Comparison of ENCODE assay signal across 18 cellular contexts in genomic region chr7:101985646-101986199, GRCh38.
DNase-seq lines count a peak whose midpoint lies in the region; ATAC-seq, FAIRE-seq and TF ChIP-seq lines count a peak whose summit lies in the region.
"Had no signal": no experiment of that assay in that cellular context is flagged by ENCODE, and none has a peak within 500 bp of the region (broad histone marks: within the 10 kb centered on the region; RNA-seq: fewer than 3 reads in every experiment).

No MANE protein-coding gene starts in this region.

- H3K79me2 ChIP-seq in smooth muscle cell (ENCODE audit: low read depth) (peaks cover 62% of the 10 kb centered on the region), HepG2 (ENCODE audit: insufficient read depth, low read length) (no peaks in the 10 kb centered on the region)

- WGBS in smooth muscle cell (ENCODE audit: low lambda C conversion rate) = 45% methylated on average over 8 of the region's 8 CpGs
- WGBS in HepG2 (ENCODE audit: low lambda C conversion rate) = 94% methylated on average over 8 of the region's 8 CpGs

- peaks cover 17% of the 10 kb centered on the region for H3K4me1 ChIP-seq in iPS-18a (ENCODE audit: control insufficient read depth, low read depth, low read length)
- peaks cover 25% of the 10 kb centered on the region for H3K4me1 ChIP-seq in smooth muscle cell (ENCODE audit: low read depth)
- no peaks in the 10 kb centered on the region for H3K4me1 ChIP-seq in HepG2 (ENCODE audit: insufficient read depth, low read length)

- no TSS peak for BruUV-seq in HepG2 (replicated peaks; lab: Mats Ljungman, UMichigan)

- TF ChIP-seq POLR2A in HepG2 (IDR thresholded peaks at IDR 0.05; ENCODE audit: insufficient read depth in 1 of 2, low read depth in 2 of 2, low read length in 2 of 2) = no peak

- no peak for TF ChIP-seq CTCF in smooth muscle cell (IDR thresholded peaks at IDR 0.05; ENCODE audit: borderline replicate concordance, insufficient read depth, poor library complexity, severe bottlenecking)
- no peak for TF ChIP-seq CTCF in HepG2 (CRISPR knock-in tag; IDR thresholded peaks at IDR 0.05)

- TF ChIP-seq EP300 in HepG2 (IDR thresholded peaks at IDR 0.05; ENCODE audit: low read depth in 2 of 2, low read length in 2 of 2) (no peak), HepG2 (CRISPR knock-in tag; IDR thresholded peaks at IDR 0.05; ENCODE audit: borderline replicate concordance) (no peak)

- in situ Hi-C loops in SK-MEL-5 (cut with HindIII; ENCODE audit: low pct_unique_long_range_greater_than_20kb, low sequenced_read_pairs) (no loop called here), HepG2 (cut with HindIII; ENCODE audit: extremely low pct_ligation_motif_present, low pct_unique_long_range_greater_than_20kb) (no loop called here)

- intact Hi-C loops in HepG2 (cut with micrococcal nuclease; ENCODE audit: unreplicated experiment) = no loop called here

- ATAC-seq in HepG2 = no peak
- ATAC-seq in HG03159 (IDR thresholded peaks at IDR 0.05; ENCODE audit: unreplicated experiment) = no peak
- ATAC-seq: activated CD8-positive, alpha-beta T cell treated with anti-CD3 and anti-CD28 coated beads for 36 hours; CD8-positive, alpha-beta T cell; natural killer cell treated with Interleukin-12 subunit alpha and Interleukin-12 subunit beta and Interleukin-15 and Interleukin-18, amount 100 ng/mL, for 72 hours had no signal

- H2AFZ ChIP-seq in smooth muscle cell (ENCODE audit: low read depth) (no peak overlapping the region), HepG2 (ENCODE audit: low read length) (no peak overlapping the region)

- no peak for FAIRE-seq in HepG2 (lab: Jason Lieb, UNC)
- FAIRE-seq: small intestine had no signal

- POLR2A ChIA-PET in HepG2 (lab: Yijun Ruan, JAX) = no interaction called here

- no peak for TF ChIP-seq RAD21 in HepG2 (CRISPR knock-in tag; IDR thresholded peaks at IDR 0.05)

- peaks cover 95% of the 10 kb centered on the region for H4K20me1 ChIP-seq in smooth muscle cell (ENCODE audit: low read depth)
- no peaks in the 10 kb centered on the region for H4K20me1 ChIP-seq in HepG2 (ENCODE audit: insufficient read depth, low read length)

- H3K27me3 ChIP-seq in iPS-18a (ENCODE audit: control insufficient read depth, insufficient read depth, low read length) (no peaks in the 10 kb centered on the region), smooth muscle cell (ENCODE audit: low read depth) (no peaks in the 10 kb centered on the region), HepG2 (ENCODE audit: control insufficient read depth in 1 of 2, insufficient read depth in 2 of 2, low read length in 2 of 2) (no peaks in the 10 kb centered on the region)
- H3K27me3 ChIP-seq: brain microvascular endothelial cell, foreskin keratinocyte had no signal

- H3K9ac ChIP-seq in iPS-18a (ENCODE audit: low read length) = peak overlapping the region; percentile 6
- H3K9ac ChIP-seq in smooth muscle cell (ENCODE audit: low read depth) = peak overlapping the region; percentile 24
- H3K9ac ChIP-seq in HepG2 (ENCODE audit: insufficient read depth, low read depth, low read length) = no peak overlapping the region

- CTCF ChIA-PET in HepG2 (lab: Yijun Ruan, JAX; ENCODE audit: low intra/inter-chr PET ratio, low total read pairs) = no interaction called here

- H3K36me3 ChIP-seq in iPS-18a (ENCODE audit: control insufficient read depth, low read depth, low read length) (no peaks in the 10 kb centered on the region), smooth muscle cell (ENCODE audit: low read depth) (no peaks in the 10 kb centered on the region), HepG2 (replicated peaks in 1 of 2; ENCODE audit: control insufficient read depth in 1 of 2, insufficient read depth in 2 of 2, low read length in 2 of 2) (peaks cover 1 to 17% of the 10 kb centered on the region in 2 experiments; a peak in 4 of 5 replicates)
- H3K36me3 ChIP-seq: brain microvascular endothelial cell had no signal

- H3K4me2 ChIP-seq in smooth muscle cell = peak overlapping the region; percentile 66
- no peak overlapping the region for H3K4me2 ChIP-seq in HepG2 (ENCODE audit: low read depth, low read length)

- H3K27ac ChIP-seq in iPS-18a (ENCODE audit: low read length) = no peak overlapping the region
- H3K27ac ChIP-seq in smooth muscle cell (ENCODE audit: low read depth) = peak overlapping the region; percentile 76
- no peak overlapping the region for H3K27ac ChIP-seq in HepG2 (ENCODE audit: extremely low read length, insufficient read depth, low read length)
- H3K27ac ChIP-seq: brain microvascular endothelial cell, foreskin keratinocyte had no signal

- DNase-seq in NCI-H1436 (lab: John Stamatoyannopoulos, UW) (peak; percentile 42), NCI-H1436 treated with DMSO at 0.1 percent for 48 hours (lab: John Stamatoyannopoulos, UW) (no peak), SK-MEL-5 (ENCODE audit: low read depth, low spot score) (peak; percentile 17), smooth muscle cell (lab: John Stamatoyannopoulos, UW; ENCODE audit: unreplicated experiment) (no peak), HepG2 (ENCODE audit: low spot score) (no peak), AG08396 (ENCODE audit: low spot score) (no peak)
- DNase-seq: 8988T; activated CD8-positive, alpha-beta T cell treated with anti-CD3 and anti-CD28 coated beads for 36 hours; brain microvascular endothelial cell; CD8-positive, alpha-beta T cell; effector CD8-positive, alpha-beta T cell; GOT3; NCI-H446 treated with DMSO at 0.1 percent for 48 hours; small intestine had no signal

- H3F3A ChIP-seq in smooth muscle cell (ENCODE audit: low read depth) = peaks cover 24% of the 10 kb centered on the region

- H3K9me3 ChIP-seq in iPS-18a (ENCODE audit: control insufficient read depth, low read depth, low read length) (no peaks in the 10 kb centered on the region), smooth muscle cell (replicated peaks; ENCODE audit: low read depth) (no peaks in the 10 kb centered on the region), HepG2 (ENCODE audit: low read length) (no peaks in the 10 kb centered on the region)

- H3K4me3 ChIP-seq in iPS-18a (ENCODE audit: low read length) (peak overlapping the region; percentile 8), smooth muscle cell (no peak overlapping the region), HepG2 (replicated peaks in 1 of 3; ENCODE audit: insufficient read depth in 1 of 3, low read depth in 2 of 3, low read length in 3 of 3) (no peak overlapping the region)

TF ChIP-seq in HepG2, 621 proteins besides CTCF, POLR2A, EP300 and RAD21 (continues in another document):
- TF ChIP-seq NR3C1 (CRISPR knock-in tag; IDR thresholded peaks at IDR 0.05) = no peak
- TF ChIP-seq, protein P1, sequence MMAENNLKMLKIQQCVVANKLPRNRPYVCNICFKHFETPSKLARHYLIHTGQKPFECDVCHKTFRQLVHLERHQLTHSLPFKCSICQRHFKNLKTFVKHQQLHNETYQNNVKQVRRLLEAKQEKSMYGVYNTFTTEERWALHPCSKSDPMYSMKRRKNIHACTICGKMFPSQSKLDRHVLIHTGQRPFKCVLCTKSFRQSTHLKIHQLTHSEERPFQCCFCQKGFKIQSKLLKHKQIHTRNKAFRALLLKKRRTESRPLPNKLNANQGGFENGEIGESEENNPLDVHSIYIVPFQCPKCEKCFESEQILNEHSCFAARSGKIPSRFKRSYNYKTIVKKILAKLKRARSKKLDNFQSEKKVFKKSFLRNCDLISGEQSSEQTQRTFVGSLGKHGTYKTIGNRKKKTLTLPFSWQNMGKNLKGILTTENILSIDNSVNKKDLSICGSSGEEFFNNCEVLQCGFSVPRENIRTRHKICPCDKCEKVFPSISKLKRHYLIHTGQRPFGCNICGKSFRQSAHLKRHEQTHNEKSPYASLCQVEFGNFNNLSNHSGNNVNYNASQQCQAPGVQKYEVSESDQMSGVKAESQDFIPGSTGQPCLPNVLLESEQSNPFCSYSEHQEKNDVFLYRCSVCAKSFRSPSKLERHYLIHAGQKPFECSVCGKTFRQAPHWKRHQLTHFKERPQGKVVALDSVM (CRISPR knock-in tag; IDR thresholded peaks at IDR 0.05) = no peak
- no peak for TF ChIP-seq FOSL2 (CRISPR knock-in tag; IDR thresholded peaks at IDR 0.05)
- no peak for TF ChIP-seq ZNF530 (CRISPR knock-in tag; IDR thresholded peaks at IDR 0.05; ENCODE audit: low read depth)
- no peak for TF ChIP-seq ZNF441 (CRISPR knock-in tag; IDR thresholded peaks at IDR 0.05; ENCODE audit: borderline replicate concordance)
- no peak for TF ChIP-seq ZNF10 (CRISPR knock-in tag; IDR thresholded peaks at IDR 0.05; ENCODE audit: borderline replicate concordance, low read depth)
- no peak for TF ChIP-seq ZNF234 (CRISPR knock-in tag; conservative IDR thresholded peaks at IDR 0.05)
- TF ChIP-seq NR2C2 (CRISPR knock-in tag; IDR thresholded peaks at IDR 0.05; ENCODE audit: borderline replicate concordance) = no peak
- no peak for TF ChIP-seq MAFF (IDR thresholded peaks at IDR 0.05; ENCODE audit: low read depth, low read length)
- no peak for TF ChIP-seq POLR2AphosphoS2 (IDR thresholded peaks at IDR 0.05; ENCODE audit: low read depth, low read length)
- TF ChIP-seq HMGA1 (CRISPR knock-in tag; conservative IDR thresholded peaks at IDR 0.05) = no peak
- TF ChIP-seq, protein P2, sequence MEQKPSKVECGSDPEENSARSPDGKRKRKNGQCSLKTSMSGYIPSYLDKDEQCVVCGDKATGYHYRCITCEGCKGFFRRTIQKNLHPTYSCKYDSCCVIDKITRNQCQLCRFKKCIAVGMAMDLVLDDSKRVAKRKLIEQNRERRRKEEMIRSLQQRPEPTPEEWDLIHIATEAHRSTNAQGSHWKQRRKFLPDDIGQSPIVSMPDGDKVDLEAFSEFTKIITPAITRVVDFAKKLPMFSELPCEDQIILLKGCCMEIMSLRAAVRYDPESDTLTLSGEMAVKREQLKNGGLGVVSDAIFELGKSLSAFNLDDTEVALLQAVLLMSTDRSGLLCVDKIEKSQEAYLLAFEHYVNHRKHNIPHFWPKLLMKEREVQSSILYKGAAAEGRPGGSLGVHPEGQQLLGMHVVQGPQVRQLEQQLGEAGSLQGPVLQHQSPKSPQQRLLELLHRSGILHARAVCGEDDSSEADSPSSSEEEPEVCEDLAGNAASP (CRISPR knock-in tag; IDR thresholded peaks at IDR 0.05; ENCODE audit: borderline replicate concordance) = no peak
- TF ChIP-seq MYNN (CRISPR knock-in tag; IDR thresholded peaks at IDR 0.05; ENCODE audit: low read depth) = no peak
- TF ChIP-seq ZNF549 (CRISPR knock-in tag; IDR thresholded peaks at IDR 0.05) = no peak
- TF ChIP-seq CENPBD1 (CRISPR knock-in tag; IDR thresholded peaks at IDR 0.05; ENCODE audit: borderline replicate concordance, low read depth) = no peak

Comparison
In these comparisons a context has a peak if more than half of its experiments do, and no peak if none do; other contexts are left out.
1. DNase-seq: peak in NCI-H1436 (single experiment) and SK-MEL-5 (single experiment); none in NCI-H1436 treated with DMSO at 0.1 percent for 48 hours (single experiment), smooth muscle cell (single experiment), HepG2 (single experiment) and AG08396 (single experiment).